2 cellular contexts compared by ENCODE assay signal in the genomic region with DNA sequence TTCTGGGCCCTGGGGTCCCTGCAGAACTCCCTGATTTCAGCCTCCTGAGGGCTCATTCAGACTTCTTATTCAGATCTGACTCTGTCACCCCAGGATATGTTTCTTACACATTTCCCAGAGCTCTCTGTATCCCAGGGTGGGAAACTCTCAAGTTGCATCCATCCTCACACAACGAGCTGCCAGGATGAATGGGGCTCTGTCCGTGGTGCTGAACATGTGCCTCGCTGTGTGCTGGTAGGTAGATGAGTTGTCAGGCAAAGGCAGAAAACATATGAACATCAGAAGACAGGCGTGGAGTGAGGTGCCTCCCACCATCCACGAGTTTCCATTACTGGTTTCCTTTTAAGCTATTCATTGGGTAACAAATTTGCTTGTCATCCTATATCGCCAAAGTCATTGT.
TF ChIP-seq lines count a peak whose summit lies in the region.

No MANE protein-coding gene starts in this region.

TF ChIP-seq in HEK293, 187 proteins besides CTCF, POLR2A, EP300 and RAD21 (continued from another document):
- TF ChIP-seq, protein P1, sequence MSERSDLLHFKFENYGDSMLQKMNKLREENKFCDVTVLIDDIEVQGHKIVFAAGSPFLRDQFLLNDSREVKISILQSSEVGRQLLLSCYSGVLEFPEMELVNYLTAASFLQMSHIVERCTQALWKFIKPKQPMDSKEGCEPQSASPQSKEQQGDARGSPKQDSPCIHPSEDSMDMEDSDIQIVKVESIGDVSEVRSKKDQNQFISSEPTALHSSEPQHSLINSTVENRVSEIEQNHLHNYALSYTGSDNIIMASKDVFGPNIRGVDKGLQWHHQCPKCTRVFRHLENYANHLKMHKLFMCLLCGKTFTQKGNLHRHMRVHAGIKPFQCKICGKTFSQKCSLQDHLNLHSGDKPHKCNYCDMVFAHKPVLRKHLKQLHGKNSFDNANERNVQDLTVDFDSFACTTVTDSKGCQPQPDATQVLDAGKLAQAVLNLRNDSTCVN (tag by site-specific recombination; optimal IDR thresholded peaks at IDR 0.05): no peak
- TF ChIP-seq ZNF677 (tag by site-specific recombination; IDR thresholded peaks at IDR 0.05): no peak
- no peak for TF ChIP-seq ZNF169 (tag by site-specific recombination; IDR thresholded peaks at IDR 0.05)
- TF ChIP-seq ZNF404 (tag by site-specific recombination; IDR thresholded peaks at IDR 0.05): no peak
- no peak for TF ChIP-seq ZNF2 (tag by site-specific recombination; IDR thresholded peaks at IDR 0.05)
- no peak for TF ChIP-seq ZNF580 (tag by site-specific recombination; IDR thresholded peaks at IDR 0.05)
- no peak for TF ChIP-seq WT1 (tag by site-specific recombination; IDR thresholded peaks at IDR 0.05)
- TF ChIP-seq, protein P2, sequence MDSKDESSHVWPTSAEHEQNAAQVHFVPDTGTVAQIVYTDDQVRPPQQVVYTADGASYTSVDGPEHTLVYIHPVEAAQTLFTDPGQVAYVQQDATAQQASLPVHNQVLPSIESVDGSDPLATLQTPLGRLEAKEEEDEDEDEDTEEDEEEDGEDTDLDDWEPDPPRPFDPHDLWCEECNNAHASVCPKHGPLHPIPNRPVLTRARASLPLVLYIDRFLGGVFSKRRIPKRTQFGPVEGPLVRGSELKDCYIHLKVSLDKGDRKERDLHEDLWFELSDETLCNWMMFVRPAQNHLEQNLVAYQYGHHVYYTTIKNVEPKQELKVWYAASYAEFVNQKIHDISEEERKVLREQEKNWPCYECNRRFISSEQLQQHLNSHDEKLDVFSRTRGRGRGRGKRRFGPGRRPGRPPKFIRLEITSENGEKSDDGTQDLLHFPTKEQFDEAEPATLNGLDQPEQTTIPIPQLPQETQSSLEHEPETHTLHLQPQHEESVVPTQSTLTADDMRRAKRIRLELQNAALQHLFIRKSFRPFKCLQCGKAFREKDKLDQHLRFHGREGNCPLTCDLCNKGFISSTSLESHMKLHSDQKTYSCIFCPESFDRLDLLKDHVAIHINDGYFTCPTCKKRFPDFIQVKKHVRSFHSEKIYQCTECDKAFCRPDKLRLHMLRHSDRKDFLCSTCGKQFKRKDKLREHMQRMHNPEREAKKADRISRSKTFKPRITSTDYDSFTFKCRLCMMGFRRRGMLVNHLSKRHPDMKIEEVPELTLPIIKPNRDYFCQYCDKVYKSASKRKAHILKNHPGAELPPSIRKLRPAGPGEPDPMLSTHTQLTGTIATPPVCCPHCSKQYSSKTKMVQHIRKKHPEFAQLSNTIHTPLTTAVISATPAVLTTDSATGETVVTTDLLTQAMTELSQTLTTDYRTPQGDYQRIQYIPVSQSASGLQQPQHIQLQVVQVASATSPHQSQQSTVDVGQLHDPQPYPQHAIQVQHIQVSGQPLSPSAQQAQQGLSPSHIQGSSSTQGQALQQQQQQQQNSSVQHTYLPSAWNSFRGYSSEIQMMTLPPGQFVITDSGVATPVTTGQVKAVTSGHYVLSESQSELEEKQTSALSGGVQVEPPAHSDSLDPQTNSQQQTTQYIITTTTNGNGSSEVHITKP (tag by site-specific recombination; IDR thresholded peaks at IDR 0.05): no peak
- TF ChIP-seq REST (tag by site-specific recombination; IDR thresholded peaks at IDR 0.05): peak; percentile 95
- no peak for TF ChIP-seq ZNF48 (tag by site-specific recombination; IDR thresholded peaks at IDR 0.05)
- TF ChIP-seq, protein P3, sequence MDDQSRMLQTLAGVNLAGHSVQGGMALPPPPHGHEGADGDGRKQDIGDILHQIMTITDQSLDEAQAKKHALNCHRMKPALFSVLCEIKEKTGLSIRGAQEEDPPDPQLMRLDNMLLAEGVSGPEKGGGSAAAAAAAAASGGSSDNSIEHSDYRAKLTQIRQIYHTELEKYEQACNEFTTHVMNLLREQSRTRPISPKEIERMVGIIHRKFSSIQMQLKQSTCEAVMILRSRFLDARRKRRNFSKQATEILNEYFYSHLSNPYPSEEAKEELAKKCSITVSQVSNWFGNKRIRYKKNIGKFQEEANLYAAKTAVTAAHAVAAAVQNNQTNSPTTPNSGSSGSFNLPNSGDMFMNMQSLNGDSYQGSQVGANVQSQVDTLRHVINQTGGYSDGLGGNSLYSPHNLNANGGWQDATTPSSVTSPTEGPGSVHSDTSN (CRISPR knock-in tag; IDR thresholded peaks at IDR 0.05): no peak

TF ChIP-seq in K562, 482 proteins besides CTCF, POLR2A, EP300 and RAD21 (continued from another document and continues in another):
- TF ChIP-seq CREB1 (IDR thresholded peaks at IDR 0.05) (no peak), CREB1 (CRISPR knock-in tag; IDR thresholded peaks at IDR 0.05) (0 out of 2 replicates have a peak, but pooled peaks have one; percentile 29), HDAC2 (IDR thresholded peaks at IDR 0.05) (peak; percentile 48; the same call in 1 of the 2 replicates), NR2C1 (IDR thresholded peaks at IDR 0.05) (no peak), NR2C1 (tag; IDR thresholded peaks at IDR 0.05) (0 out of 2 replicates have a peak, but pooled peaks have one; percentile 8), MAX (CRISPR knock-in tag; IDR thresholded peaks at IDR 0.05) (peak; percentile 59), CREB3 (tag; conservative IDR thresholded peaks at IDR 0.05; ENCODE audit: low read depth) (0 out of 2 replicates have a peak, but pooled peaks have one; percentile 32), KDM4B (IDR thresholded peaks at IDR 0.05; ENCODE audit: borderline replicate concordance in 2 of 2, low read depth in 1 of 2) (no peak), DMBX1 (CRISPR knock-in tag; IDR thresholded peaks at IDR 0.05; ENCODE audit: borderline replicate concordance) (peak; percentile 45; the same call in 1 of the 2 replicates), REST (CRISPR knock-in tag; IDR thresholded peaks at IDR 0.05; ENCODE audit: low read depth) (peak; percentile 97), STAG1 (CRISPR knock-in tag; IDR thresholded peaks at IDR 0.05; ENCODE audit: borderline replicate concordance) (0 out of 2 replicates have a peak, but pooled peaks have one; percentile 31), MIER1 (IDR thresholded peaks at IDR 0.05; ENCODE audit: low read depth) (peak; percentile 96), AFF4 (CRISPR knock-in tag; IDR thresholded peaks at IDR 0.05) (0 out of 2 replicates have a peak, but pooled peaks have one; percentile 36), ZNF395 (CRISPR knock-in tag; IDR thresholded peaks at IDR 0.05) (no peak), ZNF41 (CRISPR knock-in tag; conservative IDR thresholded peaks at IDR 0.05) (no peak), PRMT5 (CRISPR knock-in tag; IDR thresholded peaks at IDR 0.05) (0 out of 2 replicates have a peak, but pooled peaks have one; percentile 66), TEAD1 (CRISPR knock-in tag; IDR thresholded peaks at IDR 0.05) (0 out of 4 replicates have a peak, but pooled peaks of 1 of the 2 experiments have one; percentile 31), GABPB1 (CRISPR knock-in tag; IDR thresholded peaks at IDR 0.05) (0 out of 2 replicates have a peak, but pooled peaks have one; percentile 21), ZNF76 (CRISPR knock-in tag; IDR thresholded peaks at IDR 0.05; ENCODE audit: borderline replicate concordance) (no peak)
- TF ChIP-seq, protein P4, sequence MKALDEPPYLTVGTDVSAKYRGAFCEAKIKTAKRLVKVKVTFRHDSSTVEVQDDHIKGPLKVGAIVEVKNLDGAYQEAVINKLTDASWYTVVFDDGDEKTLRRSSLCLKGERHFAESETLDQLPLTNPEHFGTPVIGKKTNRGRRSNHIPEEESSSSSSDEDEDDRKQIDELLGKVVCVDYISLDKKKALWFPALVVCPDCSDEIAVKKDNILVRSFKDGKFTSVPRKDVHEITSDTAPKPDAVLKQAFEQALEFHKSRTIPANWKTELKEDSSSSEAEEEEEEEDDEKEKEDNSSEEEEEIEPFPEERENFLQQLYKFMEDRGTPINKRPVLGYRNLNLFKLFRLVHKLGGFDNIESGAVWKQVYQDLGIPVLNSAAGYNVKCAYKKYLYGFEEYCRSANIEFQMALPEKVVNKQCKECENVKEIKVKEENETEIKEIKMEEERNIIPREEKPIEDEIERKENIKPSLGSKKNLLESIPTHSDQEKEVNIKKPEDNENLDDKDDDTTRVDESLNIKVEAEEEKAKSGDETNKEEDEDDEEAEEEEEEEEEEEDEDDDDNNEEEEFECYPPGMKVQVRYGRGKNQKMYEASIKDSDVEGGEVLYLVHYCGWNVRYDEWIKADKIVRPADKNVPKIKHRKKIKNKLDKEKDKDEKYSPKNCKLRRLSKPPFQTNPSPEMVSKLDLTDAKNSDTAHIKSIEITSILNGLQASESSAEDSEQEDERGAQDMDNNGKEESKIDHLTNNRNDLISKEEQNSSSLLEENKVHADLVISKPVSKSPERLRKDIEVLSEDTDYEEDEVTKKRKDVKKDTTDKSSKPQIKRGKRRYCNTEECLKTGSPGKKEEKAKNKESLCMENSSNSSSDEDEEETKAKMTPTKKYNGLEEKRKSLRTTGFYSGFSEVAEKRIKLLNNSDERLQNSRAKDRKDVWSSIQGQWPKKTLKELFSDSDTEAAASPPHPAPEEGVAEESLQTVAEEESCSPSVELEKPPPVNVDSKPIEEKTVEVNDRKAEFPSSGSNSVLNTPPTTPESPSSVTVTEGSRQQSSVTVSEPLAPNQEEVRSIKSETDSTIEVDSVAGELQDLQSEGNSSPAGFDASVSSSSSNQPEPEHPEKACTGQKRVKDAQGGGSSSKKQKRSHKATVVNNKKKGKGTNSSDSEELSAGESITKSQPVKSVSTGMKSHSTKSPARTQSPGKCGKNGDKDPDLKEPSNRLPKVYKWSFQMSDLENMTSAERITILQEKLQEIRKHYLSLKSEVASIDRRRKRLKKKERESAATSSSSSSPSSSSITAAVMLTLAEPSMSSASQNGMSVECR (CRISPR knock-in tag; IDR thresholded peaks at IDR 0.05): 0 out of 2 replicates have a peak, but pooled peaks have one; percentile 45
